Comparison of ENCODE assay signal across 9 cellular contexts in genomic region chr17:81550830-81551457, GRCh38. TPM values are rescaled to one million over a fixed set of nuclear protein-coding genes. Genes with fewer than 3 reads are reported as not detected.
A peak's percentile ranks its signal among the peaks of the same experiment; 100 is the strongest.
DNase-seq lines count a peak whose midpoint lies in the region; ATAC-seq, FAIRE-seq and TF ChIP-seq lines count a peak whose summit lies in the region.
"Had no signal": no experiment of that assay in that cellular context is flagged by ENCODE, and none has a peak within 500 bp of the region (broad histone marks: within the 10 kb centered on the region; RNA-seq: fewer than 3 reads in every experiment).

No MANE protein-coding gene starts in this region.

- H3K4me1 Mint-ChIP-seq in CD4-positive, alpha-beta T cell (ENCODE audit: low read depth): peaks cover 30% of the 10 kb centered on the region
- H3K4me1 Mint-ChIP-seq in neural crest cell: peaks cover 29% of the 10 kb centered on the region

- H3K9ac ChIP-seq in PC-3 (ENCODE audit: low read length) (peak overlapping the region; percentile 83; the same call in 1 of the 2 replicates), endothelial cell of umbilical vein (replicated peaks; ENCODE audit: extremely low read depth, insufficient read depth, low read length) (no peak overlapping the region)

- WGBS in gastroesophageal sphincter (ENCODE audit: low coverage in 1 of 2), 2 donors: no CpG with 5 or more reads among the region's 27 CpGs

- peak overlapping the region; percentile 90 for H3K4me3 Mint-ChIP-seq in CD4-positive, alpha-beta T cell
- peak overlapping the region; percentile 95 for H3K4me3 Mint-ChIP-seq in neural crest cell

- no peak overlapping the region for H2AFZ ChIP-seq in PC-3 (ENCODE audit: low read length)
- no peak overlapping the region for H2AFZ ChIP-seq in endothelial cell of umbilical vein (ENCODE audit: low read depth, low read length)

- H3K27ac Mint-ChIP-seq in CD4-positive, alpha-beta T cell: peak overlapping the region; percentile 58
- H3K27ac Mint-ChIP-seq in neural crest cell (ENCODE audit: unreplicated experiment): peak overlapping the region; percentile 84

- no peaks in the 10 kb centered on the region for H4K20me1 ChIP-seq in PC-3 (ENCODE audit: low read length)
- H4K20me1 ChIP-seq in endothelial cell of umbilical vein (replicated peaks; ENCODE audit: control insufficient read depth, extremely low read depth, insufficient read depth, low read length): no peaks in the 10 kb centered on the region

- H3F3A ChIP-seq in PC-3 (ENCODE audit: low read length, unreplicated experiment): no peaks in the 10 kb centered on the region

- peaks cover 31% of the 10 kb centered on the region for H3K79me2 ChIP-seq in PC-3 (ENCODE audit: low read length)
- H3K79me2 ChIP-seq in endothelial cell of umbilical vein (ENCODE audit: control insufficient read depth, insufficient read depth, low read length): peaks cover 33% of the 10 kb centered on the region

- H3K27me3 ChIP-seq in CD4-positive, alpha-beta T cell (ENCODE audit: control insufficient read depth, insufficient read depth, low read length): no peaks in the 10 kb centered on the region
- no peaks in the 10 kb centered on the region for H3K27me3 ChIP-seq in PC-3 (ENCODE audit: low read length)
- H3K27me3 ChIP-seq in endothelial cell of umbilical vein (ENCODE audit: control insufficient read depth in 2 of 2, insufficient read depth in 2 of 2, low read length in 2 of 2): no peaks in the 10 kb centered on the region
- H3K27me3 ChIP-seq in gastroesophageal sphincter: no peaks in the 10 kb centered on the region

- dilution Hi-C loops in endothelial cell of umbilical vein (cut with MboI; ENCODE audit: extremely low pct_ligation_motif_present, low sequenced_read_pairs): no loop called here

- no peak for DNase-seq in CD4-positive, alpha-beta T cell
- DNase-seq in PC-3 (no peak), endothelial cell of umbilical vein (ENCODE audit: low read depth, low spot score) (no peak), neural crest cell (ENCODE audit: low read depth, low spot score) (no peak), NCI-H1694 (lab: John Stamatoyannopoulos, UW) (no peak), AML-193 (lab: John Stamatoyannopoulos, UW) (no peak)
- DNase-seq in central memory CD4-positive, alpha-beta T cell: no peak
- DNase-seq: activated gamma-delta T cell treated with Interleukin-2 at 50 U/mL for 16 hours had no signal

- H3K36me3 ChIP-seq in PC-3 (ENCODE audit: low read depth, low read length) (no peaks in the 10 kb centered on the region; the same call in 1 of the 2 replicates), endothelial cell of umbilical vein (ENCODE audit: control insufficient read depth in 2 of 2, extremely low read depth in 1 of 2, insufficient read depth in 2 of 2, low read length in 2 of 2) (peaks cover 4 to 35% of the 10 kb centered on the region in 2 experiments), gastroesophageal sphincter (peaks cover 0 to 47% of the 10 kb centered on the region in 2 donors)

- H3K4me2 ChIP-seq in PC-3 (ENCODE audit: low read length): peak overlapping the region; percentile 93
- peak overlapping the region; percentile 61 for H3K4me2 ChIP-seq in endothelial cell of umbilical vein (ENCODE audit: insufficient read depth, low read length)

- no peaks in the 10 kb centered on the region for H3K9me3 ChIP-seq in CD4-positive, alpha-beta T cell (ENCODE audit: control insufficient read depth, low read length)
- H3K9me3 ChIP-seq in PC-3 (ENCODE audit: low read length): no peaks in the 10 kb centered on the region
- no peaks in the 10 kb centered on the region for H3K9me3 ChIP-seq in endothelial cell of umbilical vein (replicated peaks; ENCODE audit: control insufficient read depth, insufficient read depth, low read length)
- no peaks in the 10 kb centered on the region for H3K9me3 ChIP-seq in gastroesophageal sphincter

- no peak for FAIRE-seq in endothelial cell of umbilical vein (lab: Jason Lieb, UNC)

- POLR2A ChIA-PET in CD4-positive, alpha-beta T cell (lab: Charles Lee): interaction anchor here (1.6 to 5.2 kb wide), 4 partner anchors 32 to 1096 kb away, joined by 4 to 93 read pairs (median 12); partner anchors contain the start of genes ACTG1 and CEP131
- POLR2A ChIA-PET in PC-3 (lab: Charles Lee; ENCODE audit: unreplicated experiment) (interaction anchor here (0.6 to 1.0 kb wide), 3 partner anchors 36 to 1713 kb away, joined by 3 to 28 read pairs (median 4); no protein-coding TSS in a partner anchor), endothelial cell of umbilical vein (lab: Charles Lee) (interaction anchor here (0.9 kb wide), 1 partner anchor 16 kb away, joined by 4 read pairs; no protein-coding TSS in a partner anchor)

- no peaks in the 10 kb centered on the region for H3K27me3 Mint-ChIP-seq in CD4-positive, alpha-beta T cell
- H3K27me3 Mint-ChIP-seq in neural crest cell (ENCODE audit: low read depth): peaks cover 5% of the 10 kb centered on the region

- ATAC-seq in CD4-positive, alpha-beta T cell (ENCODE audit: poor library complexity): no peak
- no peak for ATAC-seq in PC-3
- no peak for ATAC-seq in gastroesophageal sphincter

- TF ChIP-seq CTCF in CD4-positive, alpha-beta T cell (IDR thresholded peaks at IDR 0.05): no peak
- TF ChIP-seq CTCF in PC-3 (conservative IDR thresholded peaks at IDR 0.05; ENCODE audit: low read depth, low read length) (no peak), endothelial cell of umbilical vein (IDR thresholded peaks at IDR 0.05; ENCODE audit: extremely low read depth in 1 of 2, insufficient read depth in 1 of 2, low read depth in 1 of 2, low read length in 2 of 2) (no peak), neural crest cell (conservative IDR thresholded peaks at IDR 0.05) (no peak), gastroesophageal sphincter (IDR thresholded peaks at IDR 0.05) (no peak)

- intact Hi-C loops in CD4-positive, alpha-beta T cell (cut with DNase I, micrococcal nuclease): loop anchor here in 1 of 2 experiments (1.0 to 5.0 kb wide), 3 partner anchors 32 to 559 kb away; partner anchors contain the start of genes CHMP6, NDUFAF8 and TEPSIN
- intact Hi-C loops in PC-3 (cut with micrococcal nuclease) (no loop called here), endothelial cell of umbilical vein (cut with micrococcal nuclease) (no loop called here)

- no peaks in the 10 kb centered on the region for H3K9me3 Mint-ChIP-seq in CD4-positive, alpha-beta T cell
- H3K9me3 Mint-ChIP-seq in neural crest cell: no peaks in the 10 kb centered on the region

- H3K9me1 ChIP-seq in endothelial cell of umbilical vein (replicated peaks; ENCODE audit: control insufficient read depth, extremely low read depth, insufficient read depth, low read length): no peaks in the 10 kb centered on the region

- CTCF ChIA-PET in CD4-positive, alpha-beta T cell (lab: Charles Lee): interaction anchor here (2.5 kb wide), 1 partner anchor 32 kb away, joined by 18 read pairs; no protein-coding TSS in a partner anchor
- CTCF ChIA-PET in PC-3 (lab: Charles Lee) (interaction anchor here (0.5 kb wide), 1 partner anchor 33 kb away, joined by 3 read pairs; no protein-coding TSS in a partner anchor), endothelial cell of umbilical vein (lab: Charles Lee) (interaction anchor here (1.0 to 2.6 kb wide), 7 partner anchors 11 to 296 kb away, joined by 3 to 16 read pairs (median 5); no protein-coding TSS in a partner anchor)

- H3K36me3 Mint-ChIP-seq in CD4-positive, alpha-beta T cell (ENCODE audit: low read depth): peaks cover 27% of the 10 kb centered on the region
- peaks cover 4% of the 10 kb centered on the region for H3K36me3 Mint-ChIP-seq in neural crest cell (ENCODE audit: low read depth)

- H3K27ac ChIP-seq in CD4-positive, alpha-beta T cell (ENCODE audit: low read depth, low read length): no peak overlapping the region
- H3K27ac ChIP-seq in PC-3 (ENCODE audit: low read length) (no peak overlapping the region), endothelial cell of umbilical vein (ENCODE audit: insufficient read depth, low read depth, low read length) (no peak overlapping the region), gastroesophageal sphincter (peak overlapping the region in 1 of 4 donors; percentile 91)

- peak overlapping the region; percentile 77 for H3K4me3 ChIP-seq in PC-3 (ENCODE audit: low read length)
- H3K4me3 ChIP-seq in endothelial cell of umbilical vein (replicated peaks in 1 of 3; ENCODE audit: insufficient read depth in 1 of 3, low read depth in 1 of 3, low read length in 3 of 3): peak overlapping the region in 2 of 3 experiments; percentile 61 to 93
- peak overlapping the region in 1 of 2 donors; percentile 96 for H3K4me3 ChIP-seq in gastroesophageal sphincter

- TF ChIP-seq EP300 in gastroesophageal sphincter (IDR thresholded peaks at IDR 0.05): no peak

- no peaks in the 10 kb centered on the region for H3K9me2 ChIP-seq in PC-3 (replicated peaks; ENCODE audit: low read length)

- BruUV-seq in PC-3 (replicated peaks; lab: Mats Ljungman, UMichigan) (TSS peak; percentile 11), endothelial cell of umbilical vein (replicated peaks; lab: Mats Ljungman, UMichigan) (no TSS peak)

- TF ChIP-seq POLR2A in endothelial cell of umbilical vein (IDR thresholded peaks at IDR 0.05; ENCODE audit: low read depth, low read length) (no peak), gastroesophageal sphincter (IDR thresholded peaks at IDR 0.05) (no peak)

- H3K4me1 ChIP-seq in PC-3 (ENCODE audit: insufficient read depth, low read length): peaks cover 20% of the 10 kb centered on the region
- H3K4me1 ChIP-seq in endothelial cell of umbilical vein (ENCODE audit: control insufficient read depth, extremely low read depth, insufficient read depth, low read length): peaks cover 26% of the 10 kb centered on the region
- peaks cover 0 to 39% (median 14%) of the 10 kb centered on the region in 3 donors for H3K4me1 ChIP-seq in gastroesophageal sphincter

RNA-seq across cellular contexts. Expression of gene FAAP100, which starts 1.2 kb away (rescaled TPM):
- total RNA-seq in CD4-positive, alpha-beta T cell: 10 to 100 TPM; 18.7 to 19.7 TPM
- total RNA-seq in PC-3 (2014; rRNA removed) (23.3 and 34.6 TPM in 2 replicates), endothelial cell of umbilical vein (50.2 and 54.3 TPM in 2 replicates), neural crest cell (45.0 and 48.3 TPM in 2 replicates), gastroesophageal sphincter (10 to 100 TPM; 14.6 to 32.1 (median 20.7) TPM)
- polyA plus RNA-seq in endothelial cell of umbilical vein: 35.4 and 40.4 TPM in 2 replicates
- 18.0 and 31.7 TPM in 2 replicates for polyA plus RNA-seq in endothelial cell of umbilical vein (2011; cell fraction: cytosol; rRNA removed)
- 58.5 and 65.6 TPM in 2 replicates for polyA plus RNA-seq in endothelial cell of umbilical vein (2011; cell fraction: nucleus; rRNA removed)
- polyA plus RNA-seq in endothelial cell of umbilical vein (2012): 17.9 and 28.1 TPM in 2 replicates
- polyA minus RNA-seq in endothelial cell of umbilical vein: 21.6 and 30.8 TPM in 2 replicates
- 7.8 TPM for polyA minus RNA-seq in endothelial cell of umbilical vein (2011; cell fraction: cytosol; rRNA and poly(A)+ RNA removed)
- 34.6 and 44.7 TPM in 2 replicates for polyA minus RNA-seq in endothelial cell of umbilical vein (2011; cell fraction: nucleus; rRNA and poly(A)+ RNA removed)

RNA-seq across cellular contexts. Expression of gene FSCN2, which starts 22.8 kb away (rescaled TPM):
- total RNA-seq in CD4-positive, alpha-beta T cell: 1 to 10 TPM; 1.0 to 1.1 TPM
- total RNA-seq in PC-3 (2014; rRNA removed) (0.87 and 2.4 TPM in 2 replicates), endothelial cell of umbilical vein (0.58 and 0.71 TPM in 2 replicates), neural crest cell (0.43 and 0.56 TPM in 2 replicates), gastroesophageal sphincter (1 to 10 TPM in 2 of 4 donors, under 1 TPM in 2; 0.49 to 2.1 (median 1.0) TPM)
- 0.32 and 0.46 TPM in 2 replicates for polyA plus RNA-seq in endothelial cell of umbilical vein
- polyA plus RNA-seq in endothelial cell of umbilical vein (2011; cell fraction: cytosol; rRNA removed): 0.06 and 0.10 TPM in 2 replicates
- 0.43 and 0.87 TPM in 2 replicates for polyA plus RNA-seq in endothelial cell of umbilical vein (2011; cell fraction: nucleus; rRNA removed)
- polyA plus RNA-seq in endothelial cell of umbilical vein (2012): 0.12 and 0.25 TPM in 2 replicates
- polyA minus RNA-seq in endothelial cell of umbilical vein: 0.41 TPM in 1 of 2 replicates, not detected in the other
- polyA minus RNA-seq in endothelial cell of umbilical vein (2011; cell fraction: cytosol; rRNA and poly(A)+ RNA removed): 1.1 TPM
- 0.67 and 1.4 TPM in 2 replicates for polyA minus RNA-seq in endothelial cell of umbilical vein (2011; cell fraction: nucleus; rRNA and poly(A)+ RNA removed)

RNA-seq across cellular contexts. Expression of gene ACTG1, which starts 38.3 kb away (rescaled TPM):
- 1,000 to 10,000 TPM; 1,296 to 1,318 TPM for total RNA-seq in CD4-positive, alpha-beta T cell
- total RNA-seq in PC-3 (2014; rRNA removed): 4,503 and 4,798 TPM in 2 replicates
- 6,127 and 6,180 TPM in 2 replicates for total RNA-seq in endothelial cell of umbilical vein
- 7,850 and 10,663 TPM in 2 replicates for polyA plus RNA-seq in endothelial cell of umbilical vein
- polyA plus RNA-seq in endothelial cell of umbilical vein (2011; cell fraction: cytosol; rRNA removed): 8,486 and 8,491 TPM in 2 replicates
- 3,539 and 4,015 TPM in 2 replicates for polyA plus RNA-seq in endothelial cell of umbilical vein (2011; cell fraction: nucleus; rRNA removed)
- polyA plus RNA-seq in endothelial cell of umbilical vein (2012): 6,029 and 7,831 TPM in 2 replicates
- 1,957 and 3,242 TPM in 2 replicates for polyA minus RNA-seq in endothelial cell of umbilical vein
- 776 TPM for polyA minus RNA-seq in endothelial cell of umbilical vein (2011; cell fraction: cytosol; rRNA and poly(A)+ RNA removed)
- polyA minus RNA-seq in endothelial cell of umbilical vein (2011; cell fraction: nucleus; rRNA and poly(A)+ RNA removed): 664 and 1,635 TPM in 2 replicates
- total RNA-seq in neural crest cell: 4,235 and 4,315 TPM in 2 replicates
- total RNA-seq in gastroesophageal sphincter: 1,000 to 10,000 TPM in 3 of 4 donors, 100 to 1,000 TPM in 1; 829 to 1,848 (median 1,550) TPM
